In the genomic region with DNA sequence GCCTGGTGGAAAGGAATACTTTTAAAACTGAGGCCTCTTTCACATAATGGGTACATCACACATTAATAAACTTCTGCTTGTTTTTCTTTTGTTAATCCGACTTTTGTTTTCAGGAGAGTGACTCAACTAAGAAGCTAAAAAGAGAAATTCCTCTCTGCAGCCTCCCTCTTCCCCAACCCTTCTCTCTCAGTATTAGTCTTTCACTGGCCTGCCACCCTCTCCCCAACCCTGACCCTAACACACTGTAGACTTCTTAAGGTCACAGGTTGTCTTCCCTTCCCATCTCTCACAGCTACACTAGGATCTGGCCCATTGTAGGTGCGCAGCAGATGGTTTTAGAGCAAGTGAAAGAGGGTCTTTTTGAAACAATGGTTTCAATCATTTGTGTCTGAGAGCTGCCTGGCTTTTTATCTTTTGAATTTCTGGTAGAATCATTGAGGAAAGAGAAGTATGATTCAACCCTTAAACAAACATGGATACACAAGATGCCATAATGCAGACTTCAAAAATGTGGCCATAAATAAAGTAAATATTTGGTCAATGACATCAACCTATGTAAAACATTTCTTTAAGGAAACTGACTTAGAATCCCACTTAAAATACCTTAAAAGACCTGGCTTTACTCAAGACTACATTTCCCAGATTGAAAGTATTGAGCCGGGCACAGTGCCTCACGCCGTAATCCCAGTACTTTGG, we compare ENCODE assay signal across 25 cellular contexts. TPM values are rescaled to one million over a fixed set of nuclear protein-coding genes. Genes with fewer than 3 reads are reported as not detected.
DNase-seq lines count a peak whose midpoint lies in the region; ATAC-seq and TF ChIP-seq lines count a peak whose summit lies in the region.
"Had no signal": no experiment of that assay in that cellular context is flagged by ENCODE, and none has a peak within 500 bp of the region (broad histone marks: within the 10 kb centered on the region; RNA-seq: fewer than 3 reads in every experiment).

No MANE protein-coding gene starts in this region.

- H3K9ac ChIP-seq in SK-N-SH (peak overlapping the region; percentile 25; the same call in 1 of the 2 replicates), fibroblast of lung (ENCODE audit: insufficient read depth, low read length) (no peak overlapping the region)
- H3K9ac ChIP-seq: GM23248 had no signal

- H3K79me2 ChIP-seq in SK-N-SH (ENCODE audit: insufficient read depth) (no peaks in the 10 kb centered on the region), fibroblast of lung (ENCODE audit: control insufficient read depth, insufficient read depth, low read length) (no peaks in the 10 kb centered on the region)

- DNase-seq in EH (ENCODE audit: low read depth), result peak; percentile 68
- no peak for DNase-seq in SK-N-SH
- DNase-seq in fibroblast of lung (ENCODE audit: low read depth in 2 of 2), result peak; percentile 6 to 39
- DNase-seq in renal cortical epithelial cell (ENCODE audit: low read depth), result peak; percentile 12
- DNase-seq in COLO829 (ENCODE audit: low spot score), result no peak
- no peak for DNase-seq in globus pallidus (ENCODE audit: low spot score)
- no peak for DNase-seq in stimulated activated naive CD8-positive, alpha-beta T cell treated with anti-CD3 and anti-CD28 coated beads, Interleukin-15, Interleukin-2, amounts not matched to agents 100 U/mL and 50 U/mL, for 24 hours
- DNase-seq: activated CD4-positive, alpha-beta T cell treated with anti-CD3 and anti-CD28 coated beads for 36 hours; activated gamma-delta T cell; AML-193; aorta; esophagus squamous epithelium; GDM1; GM23248; hippocampal formation; left cardiac atrium; NCI-H1092; NCI-H774; right lobe of liver; stimulated activated CD4-positive, alpha-beta T cell treated with anti-CD3 and anti-CD28 coated beads, Interleukin-2, amount 100 ng/mL, for 24 hours had no signal

- POLR2A ChIA-PET in SK-N-SH (lab: Yijun Ruan, JAX), result no interaction called here

- TF ChIP-seq CTCF in SK-N-SH (IDR thresholded peaks at IDR 0.05), result no peak
- TF ChIP-seq CTCF in fibroblast of lung (conservative IDR thresholded peaks at IDR 0.05 in 1 of 2, IDR thresholded peaks at IDR 0.05 in 1 of 2; ENCODE audit: low read depth in 1 of 2, low read length in 2 of 2), result no peak

- H3K4me1 ChIP-seq in SK-N-SH (ENCODE audit: control insufficient read depth in 1 of 2, insufficient read depth in 2 of 2, low read depth in 1 of 2, low read length in 1 of 2) (no peaks in the 10 kb centered on the region), fibroblast of lung (ENCODE audit: control insufficient read depth, extremely low read depth, insufficient read depth, low read length) (no peaks in the 10 kb centered on the region)
- H3K4me1 ChIP-seq: esophagus squamous epithelium, right lobe of liver had no signal

- H3K36me3 ChIP-seq in SK-N-SH (replicated peaks in 1 of 2; ENCODE audit: control insufficient read depth in 1 of 2, insufficient read depth in 2 of 2, low read length in 1 of 2) (no peaks in the 10 kb centered on the region), fibroblast of lung (ENCODE audit: control insufficient read depth, insufficient read depth, low read length) (no peaks in the 10 kb centered on the region)
- H3K36me3 ChIP-seq: esophagus squamous epithelium, right lobe of liver had no signal

- peak overlapping the region in 1 of 2 experiments; percentile 75; a peak in 2 of 4 replicates for H3K27ac ChIP-seq in SK-N-SH (ENCODE audit: low read depth in 2 of 2, low read length in 1 of 2)
- no peak overlapping the region for H3K27ac ChIP-seq in fibroblast of lung (ENCODE audit: insufficient read depth, low read length)
- H3K27ac ChIP-seq: esophagus squamous epithelium, GM23248, right lobe of liver, SK-N-MC had no signal

- CTCF ChIA-PET in SK-N-SH (lab: Yijun Ruan, JAX), result interaction anchor here (0.7 kb wide), 1 partner anchor 1022 kb away, joined by 3 read pairs; no protein-coding TSS in a partner anchor

- ATAC-seq in GM21367 (IDR thresholded peaks at IDR 0.05; ENCODE audit: unreplicated experiment), result no peak
- no peak for ATAC-seq in stimulated activated naive CD8-positive, alpha-beta T cell treated with anti-CD3 and anti-CD28 coated beads, Interleukin-15, Interleukin-2, amounts not matched to agents 100 U/mL and 50 U/mL, for 24 hours
- ATAC-seq: activated CD4-positive, alpha-beta T cell treated with anti-CD3 and anti-CD28 coated beads for 36 hours; GM12878; K562; left cardiac atrium; right lobe of liver had no signal

- 73% methylated on average over 5 of the region's 5 CpGs for WGBS in SK-N-SH (ENCODE audit: low lambda C conversion rate)

- H3K9me2 ChIP-seq in SK-N-SH, result no peaks in the 10 kb centered on the region

- H3K4me3 ChIP-seq in SK-N-SH (ENCODE audit: low read depth in 2 of 2, low read length in 1 of 2) (no peak overlapping the region), fibroblast of lung (replicated peaks in 1 of 4; ENCODE audit: control extremely low read depth in 1 of 4, insufficient read depth in 1 of 4, low read depth in 3 of 4, low read length in 4 of 4) (no peak overlapping the region)
- H3K4me3 ChIP-seq: esophagus squamous epithelium, GM12878, GM23248, K562, right lobe of liver, SK-N-MC had no signal

- 0 out of 2 replicates have a peak overlapping the region, but pooled peaks have one; percentile 23 for H2AFZ ChIP-seq in SK-N-SH (ENCODE audit: low read depth)
- H2AFZ ChIP-seq in fibroblast of lung (ENCODE audit: low read length), result no peak overlapping the region
- H2AFZ ChIP-seq: GM23248 had no signal

- H3K4me2 ChIP-seq in SK-N-SH, result peak overlapping the region; percentile 52
- no peak overlapping the region for H3K4me2 ChIP-seq in fibroblast of lung (ENCODE audit: extremely low read depth, insufficient read depth, low read length)

- peaks cover 18% of the 10 kb centered on the region for H3F3A ChIP-seq in SK-N-SH (replicated peaks; ENCODE audit: insufficient read depth)

- TF ChIP-seq EP300 in SK-N-SH (IDR thresholded peaks at IDR 0.05; ENCODE audit: borderline replicate concordance in 1 of 2, low read depth in 1 of 2, low read length in 1 of 2), result no peak

- no peak for TF ChIP-seq RAD21 in SK-N-SH (IDR thresholded peaks at IDR 0.05; ENCODE audit: low read length)

- no peaks in the 10 kb centered on the region for H3K9me3 ChIP-seq in SK-N-SH
- no peaks in the 10 kb centered on the region for H3K9me3 ChIP-seq in fibroblast of lung (ENCODE audit: control insufficient read depth, insufficient read depth, low read depth, low read length)
- H3K9me3 ChIP-seq: esophagus squamous epithelium, right lobe of liver had no signal

- no peaks in the 10 kb centered on the region for H4K20me1 ChIP-seq in SK-N-SH (ENCODE audit: insufficient read depth)
- H4K20me1 ChIP-seq in fibroblast of lung (ENCODE audit: control insufficient read depth, extremely low read depth, insufficient read depth, low read length), result no peaks in the 10 kb centered on the region

- H3K27me3 ChIP-seq in SK-N-SH (ENCODE audit: insufficient read depth), result no peaks in the 10 kb centered on the region
- H3K27me3 ChIP-seq in fibroblast of lung (ENCODE audit: control insufficient read depth, insufficient read depth, low read length), result peaks cover 4% of the 10 kb centered on the region
- H3K27me3 ChIP-seq: right lobe of liver had no signal

TF ChIP-seq in SK-N-SH, 30 proteins besides CTCF, POLR2A, EP300 and RAD21:
- TF ChIP-seq, protein P1, sequence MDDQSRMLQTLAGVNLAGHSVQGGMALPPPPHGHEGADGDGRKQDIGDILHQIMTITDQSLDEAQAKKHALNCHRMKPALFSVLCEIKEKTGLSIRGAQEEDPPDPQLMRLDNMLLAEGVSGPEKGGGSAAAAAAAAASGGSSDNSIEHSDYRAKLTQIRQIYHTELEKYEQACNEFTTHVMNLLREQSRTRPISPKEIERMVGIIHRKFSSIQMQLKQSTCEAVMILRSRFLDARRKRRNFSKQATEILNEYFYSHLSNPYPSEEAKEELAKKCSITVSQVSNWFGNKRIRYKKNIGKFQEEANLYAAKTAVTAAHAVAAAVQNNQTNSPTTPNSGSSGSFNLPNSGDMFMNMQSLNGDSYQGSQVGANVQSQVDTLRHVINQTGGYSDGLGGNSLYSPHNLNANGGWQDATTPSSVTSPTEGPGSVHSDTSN (IDR thresholded peaks at IDR 0.05), result 0 out of 2 replicates have a peak, but pooled peaks have one; percentile 20
- TF ChIP-seq TCF12 (IDR thresholded peaks at IDR 0.05), result peak; percentile 55
- no peak for TF ChIP-seq POLR2AphosphoS5 (IDR thresholded peaks at IDR 0.05; ENCODE audit: low read depth, low read length)
- peak; percentile 45; the same call in 1 of the 2 replicates for TF ChIP-seq JUND (IDR thresholded peaks at IDR 0.05)
- TF ChIP-seq FOSL2 (IDR thresholded peaks at IDR 0.05; ENCODE audit: borderline replicate concordance, low read depth), result 0 out of 2 replicates have a peak, but pooled peaks have one; percentile 13

RNA-seq across cellular contexts. Expression of a gene that starts 17.9 kb away (rescaled TPM):
- polyA plus RNA-seq in SK-N-SH (2012; rRNA removed), result not detected in 2 replicates
- polyA plus RNA-seq in SK-N-SH (2012; cell fraction: cytosol; rRNA removed), result not detected in 2 replicates
- polyA plus RNA-seq in SK-N-SH (2012; cell fraction: nucleus; rRNA removed), result not detected in 2 replicates
- not detected in 2 replicates for total RNA-seq in fibroblast of lung
- polyA plus RNA-seq in fibroblast of lung, result not detected in 2 replicates
- polyA plus RNA-seq in fibroblast of lung (2012), result not detected in 2 replicates
- polyA minus RNA-seq in fibroblast of lung (ENCODE audit: low replicate concordance), result not detected in 2 replicates
- total RNA-seq in renal cortical epithelial cell, result not detected in 2 replicates
- total RNA-seq: activated CD4-positive, alpha-beta T cell treated with anti-CD3 and anti-CD28 coated beads for 36 hours; GM12878; GM23248; K562 had no signal
- polyA plus RNA-seq: GM12878, GM23248, K562 had no signal

RNA-seq across cellular contexts. Expression of a gene that starts 52.1 kb away (rescaled TPM):
- polyA plus RNA-seq in SK-N-SH (2012; rRNA removed) (9.8 and 11.3 TPM in 2 replicates), fibroblast of lung (16.1 and 51.6 TPM in 2 replicates)
- 14.8 and 16.8 TPM in 2 replicates for polyA plus RNA-seq in SK-N-SH (2012; cell fraction: cytosol; rRNA removed)
- polyA plus RNA-seq in SK-N-SH (2012; cell fraction: nucleus; rRNA removed), result 3.9 and 8.0 TPM in 2 replicates
- total RNA-seq in fibroblast of lung (2.1 and 19.0 TPM in 2 replicates), renal cortical epithelial cell (1.8 and 36.8 TPM in 2 replicates)
- 10.1 and 35.8 TPM in 2 replicates for polyA plus RNA-seq in fibroblast of lung (2012)
- polyA minus RNA-seq in fibroblast of lung (ENCODE audit: low replicate concordance), result 2.0 and 2.1 TPM in 2 replicates

RNA-seq across cellular contexts. Expression of a gene that starts 52.5 kb away (rescaled TPM):
- polyA plus RNA-seq in SK-N-SH (2012; rRNA removed), result not detected in 2 replicates
- polyA plus RNA-seq in SK-N-SH (2012; cell fraction: cytosol; rRNA removed), result 0.01 and 0.06 TPM in 2 replicates
- 0.09 TPM in 1 of 2 replicates, not detected in the other for polyA plus RNA-seq in SK-N-SH (2012; cell fraction: nucleus; rRNA removed)
- total RNA-seq in fibroblast of lung, result not detected in 2 replicates
- 0.28 TPM in 1 of 2 replicates, not detected in the other for polyA plus RNA-seq in fibroblast of lung
- polyA plus RNA-seq in fibroblast of lung (2012), result 0.33 TPM in 1 of 2 replicates, not detected in the other
- not detected in 2 replicates for polyA minus RNA-seq in fibroblast of lung (ENCODE audit: low replicate concordance)
- total RNA-seq in renal cortical epithelial cell, result 2.1 and 5.8 TPM in 2 replicates
- total RNA-seq: activated CD4-positive, alpha-beta T cell treated with anti-CD3 and anti-CD28 coated beads for 36 hours; GM23248; mononuclear cell had no signal
- polyA plus RNA-seq: GM12878, K562 had no signal

Comparison
In these comparisons a context has a peak if more than half of its experiments do, and no peak if none do; other contexts are left out.
1. DNase-seq: peak in EH (single experiment), fibroblast of lung (2 of 2) and renal cortical epithelial cell (single experiment); none in SK-N-SH (single experiment), COLO829 (single experiment), globus pallidus (single experiment) and stimulated activated naive CD8-positive, alpha-beta T cell treated with anti-CD3 and anti-CD28 coated beads, Interleukin-15, Interleukin-2, amounts not matched to agents 100 U/mL and 50 U/mL, for 24 hours (single experiment).